ENCODE assay signal across 8 cellular contexts in the genomic region with DNA sequence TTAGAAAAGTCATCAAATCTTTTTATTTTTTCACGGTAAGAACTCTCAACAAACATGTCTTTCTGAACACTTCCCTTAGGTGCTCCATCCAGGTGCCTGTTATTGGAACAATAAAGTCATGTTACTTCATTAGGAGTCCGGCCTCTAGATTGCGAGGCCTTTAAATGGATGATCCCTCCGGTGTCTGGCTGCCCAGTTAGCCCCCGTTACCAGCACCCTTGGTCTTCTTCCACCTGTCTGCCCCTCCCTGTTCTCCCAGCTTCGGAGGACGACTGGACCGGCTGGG. TPM values are rescaled to one million over a fixed set of nuclear protein-coding genes. Genes with fewer than 3 reads are reported as not detected.
DNase-seq lines count a peak whose midpoint lies in the region; ATAC-seq and TF ChIP-seq lines count a peak whose summit lies in the region.

No MANE protein-coding gene starts in this region.

- peak overlapping the region; percentile 99 for H3K4me3 Mint-ChIP-seq in activated CD4-positive, alpha-beta memory T cell treated with anti-CD3 and anti-CD28 coated beads, Interleukin-2, amount 10 ng/mL, durations not matched to agents 7 days and 5 days

- POLR2A ChIA-PET in activated CD4-positive, alpha-beta memory T cell treated with anti-CD3 and anti-CD28 coated beads, Interleukin-2, amount 10 ng/mL, durations not matched to agents 7 days and 5 days (lab: Charles Lee), result interaction anchor here (0.7 to 9.3 kb wide), 42 partner anchors 8 to 525 kb away, joined by 3 to 226 read pairs (median 6); a partner anchor contains a TSS

- H3K9me3 ChIP-seq in iPS-18a (ENCODE audit: control insufficient read depth, low read depth, low read length) (no peaks in the 10 kb centered on the region), stomach (no peaks in the 10 kb centered on the region)

- H3K36me3 ChIP-seq in iPS-18a (ENCODE audit: control insufficient read depth, low read depth, low read length) (peaks cover 60% of the 10 kb centered on the region), stomach (peaks cover 47 to 62% (median 56%) of the 10 kb centered on the region in 4 donors)

- DNase-seq in NCI-H345 treated with DMSO at 0.1 percent for 48 hours (lab: John Stamatoyannopoulos, UW; ENCODE audit: unreplicated experiment) (peak; percentile 75), NCI-H345 (lab: John Stamatoyannopoulos, UW) (no peak), stomach (no peak), NCI-H69 (lab: John Stamatoyannopoulos, UW) (no peak)
- no peak for DNase-seq in activated CD4-positive, alpha-beta memory T cell treated with anti-CD3 and anti-CD28 coated beads, Interleukin-2, amount 10 ng/mL, durations not matched to agents 7 days and 5 days
- DNase-seq in stimulated activated CD4-positive, alpha-beta T cell treated with anti-CD3 and anti-CD28 coated beads, Interleukin-2, amount 100 ng/mL, for 24 hours, result no peak

- CTCF ChIA-PET in activated CD4-positive, alpha-beta memory T cell treated with anti-CD3 and anti-CD28 coated beads, Interleukin-2, amount 10 ng/mL, durations not matched to agents 7 days and 5 days (lab: Charles Lee), result interaction anchor here (0.6 to 6.1 kb wide), 19 partner anchors 14 to 365 kb away, joined by 3 to 60 read pairs (median 6); a partner anchor contains a TSS

- ATAC-seq in HG02678 (IDR thresholded peaks at IDR 0.05; ENCODE audit: unreplicated experiment), result no peak

- WGBS in stomach, 5 donors, result 0 to 2% (median 2%) methylated on average over 7 to 8 of the region's 8 CpGs

- H3K4me1 ChIP-seq in iPS-18a (ENCODE audit: control insufficient read depth, low read depth, low read length), result peaks cover 9% of the 10 kb centered on the region
- H3K4me1 ChIP-seq in stomach, result peaks cover 11 to 58% (median 32%) of the 10 kb centered on the region in 4 donors

- H3K9me3 Mint-ChIP-seq in activated CD4-positive, alpha-beta memory T cell treated with anti-CD3 and anti-CD28 coated beads, Interleukin-2, amount 10 ng/mL, durations not matched to agents 7 days and 5 days, result peaks cover 1% of the 10 kb centered on the region

- H3K9ac ChIP-seq in iPS-18a (ENCODE audit: low read length), result peak overlapping the region; percentile 81

- H3K27me3 Mint-ChIP-seq in activated CD4-positive, alpha-beta memory T cell treated with anti-CD3 and anti-CD28 coated beads, Interleukin-2, amount 10 ng/mL, durations not matched to agents 7 days and 5 days, result peaks cover 1% of the 10 kb centered on the region

- TF ChIP-seq CTCF in stomach (IDR thresholded peaks at IDR 0.05), result no peak

- H3K4me1 Mint-ChIP-seq in activated CD4-positive, alpha-beta memory T cell treated with anti-CD3 and anti-CD28 coated beads, Interleukin-2, amount 10 ng/mL, durations not matched to agents 7 days and 5 days, result peaks cover 53% of the 10 kb centered on the region

- TF ChIP-seq EP300 in stomach (IDR thresholded peaks at IDR 0.05), result no peak

- H3K27ac ChIP-seq in iPS-18a (ENCODE audit: low read length) (no peak overlapping the region), stomach (peak overlapping the region; percentile 88 to 93 (median 89))

- no peak for TF ChIP-seq POLR2A in stomach (IDR thresholded peaks at IDR 0.05)

- intact Hi-C loops in stomach (cut with DNase I; ENCODE audit: low total_unique reads), result no loop called here

- H3K27me3 ChIP-seq in iPS-18a (ENCODE audit: control insufficient read depth, insufficient read depth, low read length), result no peaks in the 10 kb centered on the region
- no peaks in the 10 kb centered on the region for H3K27me3 ChIP-seq in stomach

- peak overlapping the region; percentile 97 for H3K4me3 ChIP-seq in iPS-18a (ENCODE audit: low read length)
- peak overlapping the region; percentile 66 to 96 (median 78) for H3K4me3 ChIP-seq in stomach

- peaks cover 45% of the 10 kb centered on the region for H3K36me3 Mint-ChIP-seq in activated CD4-positive, alpha-beta memory T cell treated with anti-CD3 and anti-CD28 coated beads, Interleukin-2, amount 10 ng/mL, durations not matched to agents 7 days and 5 days (ENCODE audit: low read depth)

- peak overlapping the region; percentile 98 for H3K27ac Mint-ChIP-seq in activated CD4-positive, alpha-beta memory T cell treated with anti-CD3 and anti-CD28 coated beads, Interleukin-2, amount 10 ng/mL, durations not matched to agents 7 days and 5 days

RNA-seq across cellular contexts. Expression of a gene that starts 0.6 kb away (rescaled TPM):
- 100 to 1,000 TPM; 242 to 243 TPM for total RNA-seq in activated CD4-positive, alpha-beta memory T cell treated with anti-CD3 and anti-CD28 coated beads, Interleukin-2, amount 10 ng/mL, durations not matched to agents 7 days and 5 days
- 100 to 1,000 TPM in 2 of 5 donors, 10 to 100 TPM in 3; 33.8 to 144 (median 68.7) TPM for total RNA-seq in stomach
- polyA plus RNA-seq in stomach, result 100 to 1,000 TPM in 1 of 3 donors, 10 to 100 TPM in 2; 74.1 to 101 (median 95.1) TPM

RNA-seq across cellular contexts. Expression of a gene that starts 12.7 kb away (rescaled TPM):
- total RNA-seq in activated CD4-positive, alpha-beta memory T cell treated with anti-CD3 and anti-CD28 coated beads, Interleukin-2, amount 10 ng/mL, durations not matched to agents 7 days and 5 days, result 1,000 to 10,000 TPM; 3,981 to 4,002 TPM
- total RNA-seq in stomach, result 1,000 to 10,000 TPM; 1,483 to 3,736 (median 1,919) TPM
- 1,000 to 10,000 TPM; 5,931 to 8,449 (median 6,584) TPM for polyA plus RNA-seq in stomach

RNA-seq across cellular contexts. Expression of a gene that starts 14.3 kb away (rescaled TPM):
- total RNA-seq in activated CD4-positive, alpha-beta memory T cell treated with anti-CD3 and anti-CD28 coated beads, Interleukin-2, amount 10 ng/mL, durations not matched to agents 7 days and 5 days, result 10 to 100 TPM in 1 of 2 experiments, 1 to 10 TPM in 1; 8.0 to 10.3 TPM
- 1 to 10 TPM in 3 of 5 donors, under 1 TPM in 2; under 0.01 to 5.8 (median 3.1) TPM for total RNA-seq in stomach
- polyA plus RNA-seq in stomach, result 1 to 10 TPM; 1.5 to 2.2 (median 1.8) TPM

RNA-seq across cellular contexts. Expression of a gene that starts 23.8 kb away (rescaled TPM):
- total RNA-seq in activated CD4-positive, alpha-beta memory T cell treated with anti-CD3 and anti-CD28 coated beads, Interleukin-2, amount 10 ng/mL, durations not matched to agents 7 days and 5 days, result 1 to 10 TPM; 2.3 to 2.5 TPM
- 100 to 1,000 TPM; 218 to 367 (median 286) TPM for total RNA-seq in stomach
- polyA plus RNA-seq in stomach, result 10 to 100 TPM; 26.6 to 45.9 (median 43.1) TPM

RNA-seq across cellular contexts. Expression of a gene that starts 24.3 kb away (rescaled TPM):
- total RNA-seq in activated CD4-positive, alpha-beta memory T cell treated with anti-CD3 and anti-CD28 coated beads, Interleukin-2, amount 10 ng/mL, durations not matched to agents 7 days and 5 days, result 100 to 1,000 TPM; 266 to 279 TPM
- total RNA-seq in stomach, result 100 to 1,000 TPM in 1 of 5 donors, 10 to 100 TPM in 4; 23.3 to 142 (median 63.7) TPM
- polyA plus RNA-seq in stomach, result 10 to 100 TPM in 2 of 3 donors, 1 to 10 TPM in 1; 8.6 to 32.8 (median 13.8) TPM
